In genomic region chr10:21926949-21927348, GRCh38 we compare ENCODE assay signal across 11 cellular contexts.
DNase-seq lines count a peak whose midpoint lies in the region; ATAC-seq and TF ChIP-seq lines count a peak whose summit lies in the region.
"Had no signal": no experiment of that assay in that cellular context is flagged by ENCODE, and none has a peak within 500 bp of the region (broad histone marks: within the 10 kb centered on the region; RNA-seq: fewer than 3 reads in every experiment).

No MANE protein-coding gene starts in this region.

- H3K4me1 ChIP-seq in left lung, result peaks cover 0 to 8% of the 10 kb centered on the region in 2 donors

- intact Hi-C loops in left lung (cut with DNase I), result no loop called here

- no peaks in the 10 kb centered on the region for H3K36me3 ChIP-seq in left lung
- H3K36me3 ChIP-seq: tibial nerve had no signal

- peak; percentile 64 for DNase-seq in AG08396 (ENCODE audit: low spot score)
- peak; percentile 72 for DNase-seq in HS-5 (ENCODE audit: low read depth)
- DNase-seq in astrocyte of the hippocampus (ENCODE audit: low read depth, low spot score), result peak; percentile 96
- no peak for DNase-seq in left lung
- DNase-seq in pons (ENCODE audit: low spot score), result no peak
- no peak for DNase-seq in GM19240 (ENCODE audit: insufficient read length, low spot score)
- DNase-seq in stimulated activated naive CD8-positive, alpha-beta T cell treated with anti-CD3 and anti-CD28 coated beads, Interleukin-15, Interleukin-2, amounts not matched to agents 100 U/mL and 50 U/mL, for 24 hours, result no peak
- DNase-seq: aorta, NCI-H526 treated with DMSO at 0.1 percent for 48 hours had no signal

- no peak overlapping the region for H3K4me3 ChIP-seq in left lung
- H3K4me3 ChIP-seq: tibial nerve had no signal

- ATAC-seq in left lung, result peak; percentile 71
- no peak for ATAC-seq in HG02678 (IDR thresholded peaks at IDR 0.05; ENCODE audit: unreplicated experiment)
- ATAC-seq in stimulated activated naive CD8-positive, alpha-beta T cell treated with anti-CD3 and anti-CD28 coated beads, Interleukin-15, Interleukin-2, amounts not matched to agents 100 U/mL and 50 U/mL, for 24 hours, result no peak

- H3K27me3 ChIP-seq in left lung, result no peaks in the 10 kb centered on the region
- H3K27me3 ChIP-seq: tibial nerve had no signal

- no peaks in the 10 kb centered on the region for H3K9me3 ChIP-seq in left lung
- H3K9me3 ChIP-seq: tibial nerve had no signal

- TF ChIP-seq CTCF in left lung (IDR thresholded peaks at IDR 0.05), result no peak

- H3K27ac ChIP-seq in left lung, result peak overlapping the region in 1 of 2 donors; percentile 11
- H3K27ac ChIP-seq: tibial nerve had no signal

Comparison
In these comparisons a context has a peak if more than half of its experiments do, and no peak if none do; other contexts are left out.
1. DNase-seq: peak in AG08396 (single experiment), HS-5 (single experiment) and astrocyte of the hippocampus (single experiment); none in left lung (0 of 2), pons (single experiment), GM19240 (single experiment) and stimulated activated naive CD8-positive, alpha-beta T cell treated with anti-CD3 and anti-CD28 coated beads, Interleukin-15, Interleukin-2, amounts not matched to agents 100 U/mL and 50 U/mL, for 24 hours (single experiment).